ENCODE assay signal across 13 cellular contexts in genomic region chr1:224459051-224459450, GRCh38. TPM values are rescaled to one million over a fixed set of nuclear protein-coding genes. Genes with fewer than 3 reads are reported as not detected.
DNase-seq lines count a peak whose midpoint lies in the region; ATAC-seq and TF ChIP-seq lines count a peak whose summit lies in the region.
"Had no signal": no experiment of that assay in that cellular context is flagged by ENCODE, and none has a peak within 500 bp of the region (broad histone marks: within the 10 kb centered on the region; RNA-seq: fewer than 3 reads in every experiment).

No MANE protein-coding gene starts in this region.

- CTCF ChIA-PET in IMR-90 (lab: Yijun Ruan, JAX) = interaction anchor here (1.2 kb wide), 1 partner anchor 463 kb away, joined by 4 read pairs; no protein-coding TSS in a partner anchor

- no peak for DNase-seq in IMR-90
- peak; percentile 46 to 52 for DNase-seq in erythroblast (lab: John Stamatoyannopoulos, UW)
- DNase-seq in pons (ENCODE audit: low spot score) = peak; percentile 67
- DNase-seq in NCI-H1436 treated with DMSO at 0.1 percent for 48 hours (lab: John Stamatoyannopoulos, UW) = no peak
- no peak for DNase-seq in foreskin keratinocyte
- DNase-seq: activated T-cell treated with anti-CD3 and anti-CD28 coated beads, Interleukin-2, amount 50 U/mL, for 24 hours; EL; H7; NCI-H2171 had no signal

- H3K18ac ChIP-seq in IMR-90 (ENCODE audit: low read depth, low read length) = no peak overlapping the region

- TF ChIP-seq POLR2A in IMR-90 (IDR thresholded peaks at IDR 0.05; ENCODE audit: low read depth, low read length) (no peak), erythroblast (IDR thresholded peaks at IDR 0.05; ENCODE audit: low read length) (no peak)

- H3K4ac ChIP-seq in IMR-90 (ENCODE audit: low read depth, low read length) = no peak overlapping the region

- H4K8ac ChIP-seq in IMR-90 (ENCODE audit: low read depth in 2 of 2, low read length in 2 of 2) = no peak overlapping the region

- no peak overlapping the region for H2BK15ac ChIP-seq in IMR-90 (ENCODE audit: low read depth, low read length)

- intact Hi-C loops in IMR-90 (cut with micrococcal nuclease) = loop anchor here (10.0 kb wide), 1 partner anchor 344 kb away; the partner anchor contains the start of gene FBXO28

- H2BK120ac ChIP-seq in IMR-90 (ENCODE audit: low read depth, low read length) = no peak overlapping the region

- H3K23ac ChIP-seq in IMR-90 (ENCODE audit: low read depth, low read length) = no peak overlapping the region

- POLR2A ChIA-PET in IMR-90 (lab: Charles Lee; ENCODE audit: unreplicated experiment) = no interaction called here

- no peak overlapping the region for H2AK5ac ChIP-seq in IMR-90 (ENCODE audit: low read depth, low read length)

- no peak overlapping the region for H4K5ac ChIP-seq in IMR-90 (ENCODE audit: low read depth, low read length)

- H3K9me1 ChIP-seq in IMR-90 (ENCODE audit: insufficient read depth, low read length) = peaks cover 7% of the 10 kb centered on the region

- H2AFZ ChIP-seq in IMR-90 (replicated peaks; ENCODE audit: low read length, poor library complexity) = no peak overlapping the region
- H2AFZ ChIP-seq: parathyroid adenoma had no signal

- H3K14ac ChIP-seq in IMR-90 (replicated peaks; ENCODE audit: low read depth, low read length) = no peak overlapping the region

- H3K9ac ChIP-seq in BLaER1 (no peak overlapping the region), IMR-90 (ENCODE audit: low read depth, low read length) (no peak overlapping the region)
- H3K9ac ChIP-seq: parathyroid adenoma had no signal

- peak overlapping the region; percentile 23; the same call in 1 of the 2 replicates for H3K4me2 ChIP-seq in BLaER1
- no peak overlapping the region for H3K4me2 ChIP-seq in IMR-90 (ENCODE audit: low read depth, low read length)

- H3K56ac ChIP-seq in IMR-90 (ENCODE audit: extremely low read depth, insufficient read depth, low read length) = no peak overlapping the region

- dilution Hi-C loops in IMR-90 (cut with HindIII; ENCODE audit: low sequenced_read_pairs, unreplicated experiment) = no loop called here

- H3K27ac ChIP-seq in BLaER1 (no peak overlapping the region), IMR-90 (ENCODE audit: insufficient read depth, low read length) (no peak overlapping the region), foreskin keratinocyte (no peak overlapping the region)
- H3K27ac ChIP-seq: parathyroid adenoma had no signal

- no TSS peak for BruUV-seq in IMR-90 (replicated peaks; lab: Mats Ljungman, UMichigan)

- H4K20me1 ChIP-seq in BLaER1 (no peaks in the 10 kb centered on the region), IMR-90 (ENCODE audit: insufficient read depth, low read length) (no peaks in the 10 kb centered on the region)

- no peak overlapping the region for H2BK5ac ChIP-seq in IMR-90 (ENCODE audit: low read depth, low read length, poor library complexity, severe bottlenecking)

- H3K4me1 ChIP-seq in BLaER1 = peaks cover 23% of the 10 kb centered on the region
- peaks cover 7% of the 10 kb centered on the region for H3K4me1 ChIP-seq in IMR-90 (ENCODE audit: control insufficient read depth, insufficient read depth, low read length)
- H3K4me1 ChIP-seq in foreskin keratinocyte = peaks cover 15% of the 10 kb centered on the region
- H3K4me1 ChIP-seq: parathyroid adenoma had no signal

- no peak for ATAC-seq in IMR-90 (ENCODE audit: low read depth)
- ATAC-seq in GM18511 (IDR thresholded peaks at IDR 0.05; ENCODE audit: unreplicated experiment) = no peak
- ATAC-seq in GM21381 (IDR thresholded peaks at IDR 0.05; ENCODE audit: unreplicated experiment) = no peak
- ATAC-seq in foreskin keratinocyte = no peak

- no CpG with 5 or more reads among the region's 4 CpGs for WGBS in IMR-90 (ENCODE audit: extremely low coverage in 2 of 2, insufficient read length in 1 of 2), 2 experiments

- no peak overlapping the region for H2AK9ac ChIP-seq in IMR-90 (replicated peaks; ENCODE audit: low read depth, low read length, poor library complexity)

- TF ChIP-seq CTCF in IMR-90 (conservative IDR thresholded peaks at IDR 0.05; ENCODE audit: low read depth, low read length) (no peak), foreskin keratinocyte (conservative IDR thresholded peaks at IDR 0.05) (no peak)

- no peaks in the 10 kb centered on the region for H3K27me3 ChIP-seq in BLaER1
- no peaks in the 10 kb centered on the region for H3K27me3 ChIP-seq in IMR-90 (ENCODE audit: control insufficient read depth, insufficient read depth, low read length)
- no peaks in the 10 kb centered on the region for H3K27me3 ChIP-seq in foreskin keratinocyte

- TF ChIP-seq RAD21 in IMR-90 (IDR thresholded peaks at IDR 0.05; ENCODE audit: low read length) = no peak

- no peaks in the 10 kb centered on the region for H3K36me3 ChIP-seq in BLaER1
- no peaks in the 10 kb centered on the region for H3K36me3 ChIP-seq in IMR-90 (ENCODE audit: control insufficient read depth, insufficient read depth, low read length)

- H3K4me3 ChIP-seq in BLaER1 (no peak overlapping the region), IMR-90 (ENCODE audit: insufficient read depth, low read depth, low read length) (no peak overlapping the region)

- H2BK20ac ChIP-seq in IMR-90 (ENCODE audit: low read depth, low read length) = no peak overlapping the region

- in situ Hi-C loops in IMR-90 (cut with MboI; ENCODE audit: low sequenced_read_pairs) = no loop called here

- no peaks in the 10 kb centered on the region for H3K9me3 ChIP-seq in BLaER1
- H3K9me3 ChIP-seq in IMR-90 (ENCODE audit: control insufficient read depth, insufficient read depth, low read length) = no peaks in the 10 kb centered on the region

- no peak overlapping the region for H4K91ac ChIP-seq in IMR-90 (ENCODE audit: insufficient read depth, low read depth, low read length)

- H3K79me1 ChIP-seq in IMR-90 (ENCODE audit: low read depth in 1 of 2, low read length in 2 of 2) = peaks cover 2 to 5% of the 10 kb centered on the region in 2 experiments; a peak in 2 of 4 replicates

TF ChIP-seq in IMR-90, 13 proteins besides CTCF, POLR2A, EP300 and RAD21:
- peak; percentile 64; the same call in 1 of the 2 replicates for TF ChIP-seq USF2 (IDR thresholded peaks at IDR 0.05; ENCODE audit: low read depth, low read length)
- TF ChIP-seq MXI1 (IDR thresholded peaks at IDR 0.05; ENCODE audit: borderline replicate concordance, low read depth, low read length) = no peak

RNA-seq across cellular contexts. Expression of gene WDR26, which starts 24.5 kb away (rescaled TPM):
- total RNA-seq in IMR-90 (2012; rRNA removed) = 23.8 and 41.4 TPM in 2 replicates
- polyA plus RNA-seq in IMR-90 (2012; rRNA removed) = 31.1 and 46.4 TPM in 2 replicates
- 13.2 and 15.6 TPM in 2 replicates for polyA plus RNA-seq in IMR-90 (2012; cell fraction: cytosol; rRNA removed)
- polyA plus RNA-seq in IMR-90 (2012; cell fraction: nucleus; rRNA removed; ENCODE audit: low replicate concordance) = 14.3 and 60.9 TPM in 2 replicates
- 42.0 and 43.9 TPM in 2 replicates for total RNA-seq in foreskin keratinocyte
- polyA plus RNA-seq in foreskin keratinocyte = 18.1 and 20.4 TPM in 2 replicates

Comparison
In these comparisons a context has a peak if more than half of its experiments do, and no peak if none do; other contexts are left out.
1. DNase-seq: peak in erythroblast (2 of 2) and pons (single experiment); none in IMR-90 (single experiment), NCI-H1436 treated with DMSO at 0.1 percent for 48 hours (single experiment) and foreskin keratinocyte (0 of 2).